In genomic region chr1:81391100-81391828, GRCh38 we compare ENCODE assay signal across 19 cellular contexts.
DNase-seq lines count a peak whose midpoint lies in the region; ATAC-seq and TF ChIP-seq lines count a peak whose summit lies in the region.
"Had no signal": no experiment of that assay in that cellular context is flagged by ENCODE, and none has a peak within 500 bp of the region (broad histone marks: within the 10 kb centered on the region; RNA-seq: fewer than 3 reads in every experiment).

No MANE protein-coding gene starts in this region.

- H3K4me1 ChIP-seq in gastroesophageal sphincter = peaks cover 0 to 11% (median 4%) of the 10 kb centered on the region in 3 donors
- H3K4me1 ChIP-seq in suprapubic skin = peaks cover 3% of the 10 kb centered on the region
- H3K4me1 ChIP-seq: spleen, tibial nerve had no signal

- H3K4me3 ChIP-seq in gastroesophageal sphincter (no peak overlapping the region), suprapubic skin (no peak overlapping the region)
- H3K4me3 ChIP-seq: lung, spleen, tibial nerve had no signal

- TF ChIP-seq POLR2A in gastroesophageal sphincter (IDR thresholded peaks at IDR 0.05) (no peak), suprapubic skin (IDR thresholded peaks at IDR 0.05) (no peak)

- 36 to 53% methylated on average over 4 of the region's 4 CpGs for WGBS in gastroesophageal sphincter (ENCODE audit: low coverage in 1 of 2), 2 donors
- 81% methylated on average over 4 of the region's 4 CpGs for WGBS in suprapubic skin

- no peak for TF ChIP-seq CTCF in gastroesophageal sphincter (IDR thresholded peaks at IDR 0.05)
- TF ChIP-seq CTCF in suprapubic skin (IDR thresholded peaks at IDR 0.05) = no peak

- H3K27me3 ChIP-seq in gastroesophageal sphincter = no peaks in the 10 kb centered on the region
- no peaks in the 10 kb centered on the region for H3K27me3 ChIP-seq in suprapubic skin
- H3K27me3 ChIP-seq: spleen, tibial nerve had no signal

- ATAC-seq in gastroesophageal sphincter = peak; percentile 51
- ATAC-seq in HG03280 (IDR thresholded peaks at IDR 0.05; ENCODE audit: unreplicated experiment) = no peak
- ATAC-seq: naive thymus-derived CD4-positive, alpha-beta T cell; stimulated activated naive B cell treated with anti-CD40 and anti-IgM and Interleukin-4, amounts not matched to agents 10 μg/mL and 1 μg/mL and 100 μg/mL, for 72 hours had no signal

- H3K9me3 ChIP-seq in gastroesophageal sphincter (no peaks in the 10 kb centered on the region), suprapubic skin (no peaks in the 10 kb centered on the region)
- H3K9me3 ChIP-seq: tibial nerve had no signal

- H3K27ac ChIP-seq in gastroesophageal sphincter (no peak overlapping the region), suprapubic skin (no peak overlapping the region)
- H3K27ac ChIP-seq: spleen, tibial nerve had no signal

- TF ChIP-seq EP300 in gastroesophageal sphincter (IDR thresholded peaks at IDR 0.05) = no peak
- no peak for TF ChIP-seq EP300 in suprapubic skin (IDR thresholded peaks at IDR 0.05)

- no peaks in the 10 kb centered on the region for H3K36me3 ChIP-seq in gastroesophageal sphincter
- no peaks in the 10 kb centered on the region for H3K36me3 ChIP-seq in suprapubic skin
- H3K36me3 ChIP-seq: spleen, tibial nerve had no signal

- DNase-seq in NCI-H345 (lab: John Stamatoyannopoulos, UW) (peak; percentile 12), NCI-H345 treated with DMSO at 0.1 percent for 48 hours (lab: John Stamatoyannopoulos, UW; ENCODE audit: unreplicated experiment) (no peak), NCI-H510A treated with DMSO at 0.1 percent for 48 hours (lab: John Stamatoyannopoulos, UW) (peak; percentile 86), superior temporal gyrus (ENCODE audit: extremely low spot score) (peak; percentile 69), NCI-H446 treated with DMSO at 0.1 percent for 48 hours (lab: John Stamatoyannopoulos, UW) (no peak), suprapubic skin (ENCODE audit: low spot score in 2 of 2) (no peak)
- DNase-seq: activated CD4-positive, alpha-beta T cell treated with anti-CD3 and anti-CD28 coated beads, Interleukin-2, amount 10 ng/mL, durations not matched to agents 24 days and 14 days; activated CD8-positive, alpha-beta memory T cell treated with anti-CD3 and anti-CD28 coated beads, Interleukin-2, amount 50 U/mL, for 48 hours; activated naive CD4-positive, alpha-beta T cell treated with Interleukin-2 at 50 U/mL for 16 hours; DMS79 treated with DMSO at 0.1 percent for 48 hours; KBM-7; naive thymus-derived CD4-positive, alpha-beta T cell; NCI-H1092; spleen; stimulated activated naive B cell treated with anti-CD40 and anti-IgM and Interleukin-4, amounts not matched to agents 10 μg/mL and 1 μg/mL and 100 μg/mL, for 72 hours had no signal

Comparison
In these comparisons a context has a peak if more than half of its experiments do, and no peak if none do; other contexts are left out.
1. DNase-seq: peak in NCI-H345 (single experiment), NCI-H510A treated with DMSO at 0.1 percent for 48 hours (single experiment) and superior temporal gyrus (single experiment); none in NCI-H345 treated with DMSO at 0.1 percent for 48 hours (single experiment), NCI-H446 treated with DMSO at 0.1 percent for 48 hours (single experiment) and suprapubic skin (0 of 2).